29 cellular contexts compared by ENCODE assay signal in the genomic region with DNA sequence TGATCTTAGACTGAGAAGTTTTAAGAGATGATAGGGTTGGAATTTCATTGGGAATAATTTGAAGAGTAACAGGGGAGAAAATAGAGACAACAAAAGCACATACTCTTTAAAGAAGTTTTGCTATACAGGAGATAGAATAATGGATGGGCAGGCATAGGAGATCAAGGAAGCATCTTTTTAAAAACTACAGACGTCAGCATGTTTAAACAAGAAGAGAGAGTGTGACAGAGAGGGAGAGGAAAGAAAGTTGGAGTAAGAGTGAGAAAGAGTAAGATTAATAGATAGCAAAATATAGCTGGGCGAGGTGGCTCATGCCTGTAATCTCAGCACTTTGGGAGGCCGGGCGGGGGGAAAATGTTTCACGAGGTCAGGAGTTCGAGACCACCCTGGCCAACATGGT. TPM values are rescaled to one million over a fixed set of nuclear protein-coding genes. Genes with fewer than 3 reads are reported as not detected.
DNase-seq lines count a peak whose midpoint lies in the region; ATAC-seq, FAIRE-seq and TF ChIP-seq lines count a peak whose summit lies in the region.
"Had no signal": no experiment of that assay in that cellular context is flagged by ENCODE, and none has a peak within 500 bp of the region (broad histone marks: within the 10 kb centered on the region; RNA-seq: fewer than 3 reads in every experiment).

No MANE protein-coding gene starts in this region.

- DNase-seq in IMR-90 (no peak), K562 (ENCODE audit: extremely low read depth in 1 of 4, low spot score in 3 of 4) (no peak), NCI-H2227 (lab: John Stamatoyannopoulos, UW; ENCODE audit: unreplicated experiment) (no peak), uterus (no peak), NCI-H82 treated with DMSO at 0.1 percent for 48 hours (lab: John Stamatoyannopoulos, UW; ENCODE audit: unreplicated experiment) (no peak)
- DNase-seq: 8988T; ACHN; BE2C; C1 segment of cervical spinal cord; CD4-positive, alpha-beta memory T cell; CD4-positive, CD25-positive, alpha-beta regulatory T cell; CD8-positive, alpha-beta memory T cell; COR-L47; DMS 273 treated with DMSO at 0.1 percent for 48 hours; DMS153; DMS53; DMS79; DND-41; EL; GDM1 had no signal

- no peaks in the 10 kb centered on the region for H3K79me2 ChIP-seq in K562 (ENCODE audit: control insufficient read depth, insufficient read depth, low read length)

- H3K27ac ChIP-seq in HEK293 (ENCODE audit: extremely low read depth, low read depth, low read length) (no peak overlapping the region), IMR-90 (ENCODE audit: insufficient read depth, low read length) (no peak overlapping the region), K562 (ENCODE audit: extremely low read depth, low read depth, low read length) (no peak overlapping the region), uterus (no peak overlapping the region)
- H3K27ac ChIP-seq: BLaER1 had no signal

- no peak overlapping the region for H4K91ac ChIP-seq in IMR-90 (ENCODE audit: insufficient read depth, low read depth, low read length)

- TF ChIP-seq CTCF in HEK293 (tag by site-specific recombination; IDR thresholded peaks at IDR 0.05) (no peak), IMR-90 (conservative IDR thresholded peaks at IDR 0.05; ENCODE audit: low read depth, low read length) (no peak), K562 (IDR thresholded peaks at IDR 0.05 in 2 of 3, conservative IDR thresholded peaks at IDR 0.05 in 1 of 3; ENCODE audit: insufficient read depth in 2 of 3, low read depth in 1 of 3, low read length in 3 of 3) (no peak), uterus (IDR thresholded peaks at IDR 0.05) (no peak)

- TF ChIP-seq POLR2A in IMR-90 (IDR thresholded peaks at IDR 0.05; ENCODE audit: low read depth, low read length) = no peak
- TF ChIP-seq POLR2A in K562 (conservative IDR thresholded peaks at IDR 0.05) = no peak
- no peak for TF ChIP-seq POLR2A in uterus (IDR thresholded peaks at IDR 0.05)

- no peaks in the 10 kb centered on the region for H3K9me3 ChIP-seq in HEK293 (ENCODE audit: control insufficient read depth, insufficient read depth, low read depth, low read length)
- peaks cover 3% of the 10 kb centered on the region; the same call in 1 of the 2 replicates for H3K9me3 ChIP-seq in IMR-90 (ENCODE audit: control insufficient read depth, insufficient read depth, low read length)
- no peaks in the 10 kb centered on the region for H3K9me3 ChIP-seq in K562 (replicated peaks; ENCODE audit: control insufficient read depth, insufficient read depth, low read depth, low read length)
- no peaks in the 10 kb centered on the region for H3K9me3 ChIP-seq in uterus
- H3K9me3 ChIP-seq: BE2C had no signal

- in situ Hi-C loops in IMR-90 (cut with MboI; ENCODE audit: low sequenced_read_pairs) (no loop called here), K562 (cut with MboI) (no loop called here)

- H3K36me3 ChIP-seq in HEK293 (ENCODE audit: control insufficient read depth in 2 of 2, insufficient read depth in 1 of 2, low read length in 2 of 2) = no peaks in the 10 kb centered on the region
- no peaks in the 10 kb centered on the region for H3K36me3 ChIP-seq in IMR-90 (ENCODE audit: control insufficient read depth, insufficient read depth, low read length)
- H3K36me3 ChIP-seq in K562 (ENCODE audit: control insufficient read depth, insufficient read depth, low read length) = no peaks in the 10 kb centered on the region
- H3K36me3 ChIP-seq in uterus = no peaks in the 10 kb centered on the region
- H3K36me3 ChIP-seq: BE2C, BLaER1 had no signal

- H3K23ac ChIP-seq in IMR-90 (ENCODE audit: low read depth, low read length) = no peak overlapping the region

- H3K4me1 ChIP-seq in HEK293 (ENCODE audit: control insufficient read depth, insufficient read depth, low read length) (no peaks in the 10 kb centered on the region), IMR-90 (ENCODE audit: control insufficient read depth, insufficient read depth, low read length) (no peaks in the 10 kb centered on the region), K562 (replicated peaks in 1 of 2; ENCODE audit: control insufficient read depth in 2 of 2, insufficient read depth in 2 of 2, low read length in 2 of 2) (no peaks in the 10 kb centered on the region), uterus (no peaks in the 10 kb centered on the region)
- H3K4me1 ChIP-seq: BE2C, BLaER1 had no signal

- no peak overlapping the region for H3K18ac ChIP-seq in IMR-90 (ENCODE audit: low read depth, low read length)

- POLR2A ChIA-PET in HEK293 (lab: Yijun Ruan, JAX) (no interaction called here), IMR-90 (lab: Charles Lee; ENCODE audit: unreplicated experiment) (no interaction called here), K562 (lab: Yijun Ruan, JAX) (no interaction called here)

- H3K27me3 ChIP-seq in IMR-90 (ENCODE audit: control insufficient read depth, insufficient read depth, low read length) = peaks cover 10% of the 10 kb centered on the region
- H3K27me3 ChIP-seq in K562 (ENCODE audit: control insufficient read depth in 2 of 2, insufficient read depth in 2 of 2, low read length in 2 of 2) = peaks cover 7 to 12% of the 10 kb centered on the region in 2 experiments; a peak in 4 of 5 replicates
- H3K27me3 ChIP-seq in uterus = peaks cover 0 to 44% of the 10 kb centered on the region in 2 donors
- H3K27me3 ChIP-seq: BLaER1 had no signal

- 0 out of 2 replicates have a peak, but pooled peaks cover 1% of the 10 kb centered on the region for H3K9me1 ChIP-seq in IMR-90 (ENCODE audit: insufficient read depth, low read length)
- no peaks in the 10 kb centered on the region for H3K9me1 ChIP-seq in K562 (ENCODE audit: control insufficient read depth, insufficient read depth, low read length)

- no peak for FAIRE-seq in K562 (lab: Jason Lieb, UNC)
- FAIRE-seq: A204.1, GM12878, GM12892, GM18507 had no signal

- no peak overlapping the region for H2AK9ac ChIP-seq in IMR-90 (replicated peaks; ENCODE audit: low read depth, low read length, poor library complexity)

- no peak overlapping the region for H3K14ac ChIP-seq in IMR-90 (replicated peaks; ENCODE audit: low read depth, low read length)

- H3K9ac ChIP-seq in IMR-90 (ENCODE audit: low read depth, low read length) (no peak overlapping the region), K562 (ENCODE audit: insufficient read depth in 1 of 2, low read depth in 2 of 2, low read length in 2 of 2) (no peak overlapping the region)
- H3K9ac ChIP-seq: BLaER1 had no signal

- H3K4me3 ChIP-seq in HEK293 (ENCODE audit: low read depth, low read length) = no peak overlapping the region
- H3K4me3 ChIP-seq in IMR-90 (ENCODE audit: insufficient read depth, low read depth, low read length) = no peak overlapping the region
- H3K4me3 ChIP-seq in K562 = no peak overlapping the region
- H3K4me3 ChIP-seq in uterus = no peak overlapping the region
- H3K4me3 ChIP-seq: BLaER1, GM12878 had no signal

- dilution Hi-C loops in IMR-90 (cut with HindIII; ENCODE audit: low sequenced_read_pairs, unreplicated experiment) = no loop called here

- H2BK15ac ChIP-seq in IMR-90 (ENCODE audit: low read depth, low read length) = no peak overlapping the region

- no peak overlapping the region for H2BK120ac ChIP-seq in IMR-90 (ENCODE audit: low read depth, low read length)

- H4K8ac ChIP-seq in IMR-90 (ENCODE audit: low read depth in 2 of 2, low read length in 2 of 2) = no peak overlapping the region

- no peak overlapping the region for H2AK5ac ChIP-seq in IMR-90 (ENCODE audit: low read depth, low read length)

- H2BK20ac ChIP-seq in IMR-90 (ENCODE audit: low read depth, low read length) = no peak overlapping the region

- no peak overlapping the region for H2BK5ac ChIP-seq in IMR-90 (ENCODE audit: low read depth, low read length, poor library complexity, severe bottlenecking)

- H4K5ac ChIP-seq in IMR-90 (ENCODE audit: low read depth, low read length) = no peak overlapping the region

- 59% methylated on average over 3 of the region's 6 CpGs; no CpG with 5 or more reads in 1 of the 2 experiments for WGBS in IMR-90 (ENCODE audit: extremely low coverage in 2 of 2, insufficient read length in 1 of 2), 2 experiments
- 0% methylated on average over 6 of the region's 6 CpGs for WGBS in K562 (ENCODE audit: insufficient coverage, low coverage, missing lambda C conversion rate)

- H2AFZ ChIP-seq in IMR-90 (replicated peaks; ENCODE audit: low read length, poor library complexity) (no peak overlapping the region), K562 (ENCODE audit: low read depth, low read length) (no peak overlapping the region)

- H3K4me2 ChIP-seq in IMR-90 (ENCODE audit: low read depth, low read length) (no peak overlapping the region), K562 (ENCODE audit: insufficient read depth, low read length) (no peak overlapping the region)
- H3K4me2 ChIP-seq: BLaER1 had no signal

- intact Hi-C loops in IMR-90 (cut with micrococcal nuclease) (no loop called here), K562 (cut with micrococcal nuclease) (no loop called here), uterus (cut with DNase I; ENCODE audit: low total_unique reads) (no loop called here)

- H4K20me1 ChIP-seq in IMR-90 (ENCODE audit: insufficient read depth, low read length) = no peaks in the 10 kb centered on the region
- no peaks in the 10 kb centered on the region for H4K20me1 ChIP-seq in K562 (replicated peaks; ENCODE audit: control insufficient read depth, insufficient read depth, low read length)
- H4K20me1 ChIP-seq: BLaER1 had no signal

- CTCF ChIA-PET in HEK293 (lab: Yijun Ruan, JAX) (no interaction called here), IMR-90 (lab: Yijun Ruan, JAX) (no interaction called here), K562 (lab: Yijun Ruan, JAX; ENCODE audit: low intra/inter-chr PET ratio) (no interaction called here)

- H3K79me1 ChIP-seq in IMR-90 (ENCODE audit: low read depth in 1 of 2, low read length in 2 of 2) = no peaks in the 10 kb centered on the region

- H3K4ac ChIP-seq in IMR-90 (ENCODE audit: low read depth, low read length) = no peak overlapping the region

- no peak for ATAC-seq in IMR-90 (ENCODE audit: low read depth)
- ATAC-seq in K562 = no peak
- ATAC-seq: GM12878 had no signal

- TF ChIP-seq RAD21 in IMR-90 (IDR thresholded peaks at IDR 0.05; ENCODE audit: low read length) (no peak), K562 (CRISPR knock-in tag; conservative IDR thresholded peaks at IDR 0.05 in 1 of 2, IDR thresholded peaks at IDR 0.05 in 1 of 2) (no peak)

- TF ChIP-seq EP300 in K562 (IDR thresholded peaks at IDR 0.05; ENCODE audit: low read length) = no peak

- no peak overlapping the region for H3K56ac ChIP-seq in IMR-90 (ENCODE audit: extremely low read depth, insufficient read depth, low read length)

- BruUV-seq in IMR-90 (replicated peaks; lab: Mats Ljungman, UMichigan) (no TSS peak), K562 (replicated peaks; lab: Mats Ljungman, UMichigan) (no TSS peak)

RNA-seq across cellular contexts. Expression of a gene that starts 5.3 kb away (rescaled TPM):
- total RNA-seq in IMR-90 (2012; rRNA removed) (under 0.01 and 0.18 TPM in 2 replicates), K562 (2014; rRNA removed) (2.2 and 4.1 TPM in 2 replicates), K562 (2014; rRNA removed; fragmentation: Illumina TruSeq; extraction: Trizol) (4.7 and 6.7 TPM in 2 replicates), K562 (2015; rRNA removed; fragmentation: Illumina TruSeq; extraction: Trizol) (3.4 and 3.8 TPM in 2 replicates), K562 (2021) (2.9 and 4.1 TPM in 2 replicates), uterus (1 to 10 TPM in 1 of 4 donors, not detected in 3; 1.7 TPM)
- polyA plus RNA-seq in IMR-90 (2012; rRNA removed) (0.06 and 0.10 TPM in 2 replicates), K562 (2011; rRNA removed) (1.0 and 5.0 TPM in 2 replicates), K562 (2014; fragmentation: Illumina TruSeq; extraction: Trizol) (4.5 and 5.7 TPM in 2 replicates), K562 (2014; fragmentation: Nextera tagmentation; extraction: Ambion mirVana) (1 to 10 TPM; 2.6 to 3.3 TPM), K562 (2014; rRNA removed) (3.2 and 5.3 TPM in 2 replicates)
- 0.01 TPM in 1 of 2 replicates, not detected in the other for polyA plus RNA-seq in IMR-90 (2012; cell fraction: cytosol; rRNA removed)
- polyA plus RNA-seq in IMR-90 (2012; cell fraction: nucleus; rRNA removed; ENCODE audit: low replicate concordance) = 0.02 and 0.76 TPM in 2 replicates
- total RNA-seq in K562 (2011; cell fraction: chromatin; rRNA removed; ENCODE audit: low replicate concordance) = 1.8 and 8.7 TPM in 2 replicates
- total RNA-seq in K562 (2011; cell fraction: nucleolus; rRNA removed) = 0.83 and 1.8 TPM in 2 replicates
- total RNA-seq in K562 (2011; cell fraction: nucleoplasm; rRNA removed) = 3.2 and 4.3 TPM in 2 replicates
- 0.12 and 0.57 TPM in 2 replicates for polyA plus RNA-seq in K562 (2011; cell fraction: cytosol; rRNA removed)
- 0.53 and 1.7 TPM in 2 replicates for polyA plus RNA-seq in K562 (2011; cell fraction: nucleus; rRNA removed)
- 5.3 and 9.0 TPM in 2 replicates for polyA plus RNA-seq in K562 (2012)
- 0.69 and 3.0 TPM in 2 replicates for polyA minus RNA-seq in K562 (2011; rRNA and poly(A)+ RNA removed)
- 1.0 TPM in 1 of 2 replicates, not detected in the other for polyA minus RNA-seq in K562 (2011; cell fraction: cytosol; rRNA and poly(A)+ RNA removed)
- polyA minus RNA-seq in K562 (2011; cell fraction: nucleus; rRNA and poly(A)+ RNA removed) = 0.78 and 1.9 TPM in 2 replicates
- total RNA-seq: A673; CD4-positive, alpha-beta memory T cell; CD4-positive, CD25-positive, alpha-beta regulatory T cell; G401 had no signal
- polyA plus RNA-seq: CD14-positive monocyte; CD4-positive, alpha-beta memory T cell; CD4-positive, CD25-positive, alpha-beta regulatory T cell; CD8-positive, alpha-beta memory T cell had no signal
